34 cellular contexts compared by ENCODE assay signal in genomic region chr15:97648728-97649127, GRCh38.
"Had no signal": no experiment of that assay in that cellular context is flagged by ENCODE, and none has a peak within 500 bp of the region (broad histone marks: within the 10 kb centered on the region; RNA-seq: fewer than 3 reads in every experiment).

No MANE protein-coding gene starts in this region.

- H3K4me3 ChIP-seq: MG63 had no signal

- H3K27me3 ChIP-seq: MG63 had no signal

- H3K9ac ChIP-seq: KMS-11 had no signal

- H3K36me3 ChIP-seq: MG63 had no signal

- H3K9me3 ChIP-seq: MG63 had no signal

- H3K27ac ChIP-seq: KMS-11 had no signal

- H3K4me2 ChIP-seq: KMS-11 had no signal

- DNase-seq: Karpas-422, Kasumi-1, KG1, MG63, MM.1S, MV-4-11, NCI-H1048, NCI-H1092, NCI-H1092 treated with DMSO at 0.1 percent for 48 hours, NCI-H1105, NCI-H1105 treated with DMSO at 0.1 percent for 48 hours, NCI-H1417, NCI-H1417 treated with DMSO at 0.1 percent for 48 hours, NCI-H1436, NCI-H1436 treated with DMSO at 0.1 percent for 48 hours, NCI-H146, NCI-H1694, NCI-H1694 treated with DMSO at 0.1 percent for 48 hours, NCI-H187, NCI-H187 treated with DMSO at 0.1 percent for 48 hours, NCI-H1930, NCI-H2029, NCI-H2029 treated with DMSO at 0.1 percent for 48 hours, NCI-H2081, NCI-H2081 treated with DMSO at 0.1 percent for 48 hours, NCI-H2107, NCI-H2171, NCI-H2171 treated with DMSO at 0.1 percent for 48 hours, NCI-H2227 treated with DMSO at 0.1 percent for 48 hours, NCI-H226, NCI-H345, NCI-H446, NCI-H446 treated with DMSO at 0.1 percent for 48 hours had no signal
